ENCODE assay signal across 9 cellular contexts in genomic region chr1:42730988-42731387, GRCh38. TPM values are rescaled to one million over a fixed set of nuclear protein-coding genes. Genes with fewer than 3 reads are reported as not detected.
DNase-seq lines count a peak whose midpoint lies in the region; ATAC-seq and TF ChIP-seq lines count a peak whose summit lies in the region.
"Had no signal": no experiment of that assay in that cellular context is flagged by ENCODE, and none has a peak within 500 bp of the region (broad histone marks: within the 10 kb centered on the region; RNA-seq: fewer than 3 reads in every experiment).

No MANE protein-coding gene starts in this region.

- no peak for TF ChIP-seq EP300 in esophagus muscularis mucosa (IDR thresholded peaks at IDR 0.05)

- no peak overlapping the region for H3K27ac ChIP-seq in esophagus muscularis mucosa (replicated peaks in 1 of 4)

- peak; percentile 23 for DNase-seq in stimulated activated naive CD4-positive, alpha-beta T cell treated with Interleukin-2 at 50 U/mL for 16 hours (lab: John Stamatoyannopoulos, UW)
- DNase-seq in stimulated activated naive CD4-positive, alpha-beta T cell (lab: John Stamatoyannopoulos, UW) = no peak
- DNase-seq in iPS-NIHi11 (ENCODE audit: low spot score) (peak; percentile 35), esophagus muscularis mucosa (ENCODE audit: extremely low spot score) (no peak)
- DNase-seq: NCI-H510A had no signal

- H3K36me3 ChIP-seq in esophagus muscularis mucosa = no peaks in the 10 kb centered on the region

- ATAC-seq in activated CD4-positive, CD25-positive, alpha-beta regulatory T cell treated with anti-CD3 and anti-CD28 coated beads, Interleukin-2, amount 50 U/mL, for 24 hours = peak; percentile 70 to 76
- no peak for ATAC-seq in GM21515 (IDR thresholded peaks at IDR 0.05; ENCODE audit: unreplicated experiment)
- ATAC-seq in GM21619 (IDR thresholded peaks at IDR 0.05; ENCODE audit: unreplicated experiment) = no peak
- ATAC-seq in GM19395 (IDR thresholded peaks at IDR 0.05; ENCODE audit: unreplicated experiment) = no peak

- H3K27me3 ChIP-seq in esophagus muscularis mucosa = peaks cover 0 to 11% (median 0%) of the 10 kb centered on the region in 4 donors

- no peak for TF ChIP-seq POLR2A in esophagus muscularis mucosa (IDR thresholded peaks at IDR 0.05; ENCODE audit: low read depth)

- H3K4me1 ChIP-seq in esophagus muscularis mucosa = no peaks in the 10 kb centered on the region

- no peak overlapping the region for H3K4me3 ChIP-seq in esophagus muscularis mucosa

- no peaks in the 10 kb centered on the region for H3K9me3 ChIP-seq in esophagus muscularis mucosa

- 83% methylated on average over 4 of the region's 4 CpGs for WGBS in esophagus muscularis mucosa

- TF ChIP-seq CTCF in esophagus muscularis mucosa (IDR thresholded peaks at IDR 0.05) = no peak

- intact Hi-C loops in esophagus muscularis mucosa (cut with DNase I) = no loop called here

RNA-seq across cellular contexts. Expression of gene CLDN19, which starts 9.0 kb away (rescaled TPM):
- 1 to 10 TPM in 2 of 4 donors, under 1 TPM in 1, not detected in 1; 0.99 to 1.9 (median 1.1) TPM for total RNA-seq in esophagus muscularis mucosa

RNA-seq across cellular contexts. Expression of gene P3H1, which starts 35.8 kb away (rescaled TPM):
- 10 to 100 TPM; 19.5 to 33.5 (median 24.9) TPM for total RNA-seq in esophagus muscularis mucosa

RNA-seq across cellular contexts. Expression of gene C1orf50, which starts 36.1 kb away (rescaled TPM):
- total RNA-seq in esophagus muscularis mucosa = 1 to 10 TPM; 3.0 to 5.0 (median 3.6) TPM

RNA-seq across cellular contexts. Expression of gene YBX1, which starts 48.8 kb away (rescaled TPM):
- total RNA-seq in esophagus muscularis mucosa = 100 to 1,000 TPM; 778 to 889 (median 812) TPM

RNA-seq across cellular contexts. Expression of gene TMEM269, which starts 53.8 kb away (rescaled TPM):
- total RNA-seq in esophagus muscularis mucosa = under 1 TPM in 1 of 4 donors, not detected in 3; 0.06 TPM

Comparison
In these comparisons a context has a peak if more than half of its experiments do, and no peak if none do; other contexts are left out.
1. DNase-seq: peak in stimulated activated naive CD4-positive, alpha-beta T cell treated with Interleukin-2 at 50 U/mL for 16 hours (single experiment) and iPS-NIHi11 (single experiment); none in stimulated activated naive CD4-positive, alpha-beta T cell (0 of 6) and esophagus muscularis mucosa (single experiment).
2. ATAC-seq: peak in activated CD4-positive, CD25-positive, alpha-beta regulatory T cell treated with anti-CD3 and anti-CD28 coated beads, Interleukin-2, amount 50 U/mL, for 24 hours (2 of 2); none in GM21515 (single experiment), GM21619 (single experiment) and GM19395 (single experiment).